ENCODE assay signal across 15 cellular contexts in genomic region chr1:152219438-152219837, GRCh38. TPM values are rescaled to one million over a fixed set of nuclear protein-coding genes. Genes with fewer than 3 reads are reported as not detected.
"Had no signal": no experiment of that assay in that cellular context is flagged by ENCODE, and none has a peak within 500 bp of the region (broad histone marks: within the 10 kb centered on the region; RNA-seq: fewer than 3 reads in every experiment).

No MANE protein-coding gene starts in this region.

RNA-seq across cellular contexts. Expression of gene HRNR, which starts 4.6 kb away (rescaled TPM):
- total RNA-seq: activated B cell treated with CpG ODN at 0.5 μM for 24 hours; activated CD4-positive, alpha-beta memory T cell treated with anti-CD3 and anti-CD28 coated beads for 36 hours; activated CD4-positive, alpha-beta memory T cell treated with anti-CD3 and anti-CD28 coated beads, Interleukin-2, amount 10 ng/mL, durations not matched to agents 7 days and 5 days; activated CD4-positive, alpha-beta T cell treated with anti-CD3 and anti-CD28 coated beads for 36 hours; activated CD4-positive, alpha-beta T cell treated with anti-CD3 and anti-CD28 coated beads, Interleukin-2, amount 10 ng/mL, durations not matched to agents 24 days and 14 days; activated CD4-positive, alpha-beta T cell treated with anti-CD3 and anti-CD28 coated beads, Interleukin-2, amount 10 ng/mL, durations not matched to agents 7 days and 5 days; activated CD8-positive, alpha-beta memory T cell treated with anti-CD3 and anti-CD28 coated beads for 36 hours; activated CD8-positive, alpha-beta memory T cell treated with anti-CD3 and anti-CD28 coated beads, Interleukin-2, amount 10 ng/mL, durations not matched to agents 7 days and 5 days; activated CD8-positive, alpha-beta T cell treated with anti-CD3 and anti-CD28 coated beads for 36 hours; activated CD8-positive, alpha-beta T cell treated with anti-CD3 and anti-CD28 coated beads, Interleukin-2, amount 10 ng/mL, durations not matched to agents 7 days and 5 days; T-cell; T-helper 1 cell treated with Interleukin-12 subunit alpha and Interleukin-12 subunit beta and Interleukin-4 antibody, amounts not matched to agents 30 ng/mL and 1 ng/mL, for 36 hours; T-helper 17 cell; T-helper 2 cell treated with Interferon-gamma antibody and Interleukin-4, amounts not matched to agents 100 ng/mL and 5 ng/mL, for 36 hours; WTC11 had no signal
